ENCODE assay signal across 8 cellular contexts in genomic region chr19:53394974-53395839, GRCh38. TPM values are rescaled to one million over a fixed set of nuclear protein-coding genes. Genes with fewer than 3 reads are reported as not detected.
DNase-seq lines count a peak whose midpoint lies in the region; ATAC-seq and TF ChIP-seq lines count a peak whose summit lies in the region.

Gene ZNF765 (plus strand): TSS chr19:53395149. CDS start chr19:53398016, 2,867 bp downstream.

- peaks cover 19% of the 10 kb centered on the region for H3K4me1 Mint-ChIP-seq in activated T-helper 2 cell treated with anti-CD3 and anti-CD28 coated beads, Interferon-gamma antibody, Interleukin-2, Interleukin-4, amounts not matched to agents 10 μg/mL and 5 μg/mL and 100 μg/mL, durations not matched to agents 14 hours and 24 hours and 36 hours (ENCODE audit: low read depth)
- H3K4me1 Mint-ChIP-seq in nephron, result peaks cover 28% of the 10 kb centered on the region

- H3K27me3 Mint-ChIP-seq in activated T-helper 2 cell treated with anti-CD3 and anti-CD28 coated beads, Interferon-gamma antibody, Interleukin-2, Interleukin-4, amounts not matched to agents 10 μg/mL and 5 μg/mL and 100 μg/mL, durations not matched to agents 14 hours and 24 hours and 36 hours (ENCODE audit: low read depth), result no peaks in the 10 kb centered on the region
- no peaks in the 10 kb centered on the region for H3K27me3 Mint-ChIP-seq in nephron (ENCODE audit: low read depth)

- H3K36me3 Mint-ChIP-seq in activated T-helper 2 cell treated with anti-CD3 and anti-CD28 coated beads, Interferon-gamma antibody, Interleukin-2, Interleukin-4, amounts not matched to agents 10 μg/mL and 5 μg/mL and 100 μg/mL, durations not matched to agents 14 hours and 24 hours and 36 hours (ENCODE audit: low read depth), result peaks cover 49% of the 10 kb centered on the region
- H3K36me3 Mint-ChIP-seq in nephron (ENCODE audit: low read depth), result peaks cover 17% of the 10 kb centered on the region

- TF ChIP-seq CTCF in LNCAP (IDR thresholded peaks at IDR 0.05) (peak; percentile 33; the same call in 1 of the 2 replicates), fibroblast of the aortic adventitia (IDR thresholded peaks at IDR 0.05; ENCODE audit: insufficient read depth, low read length) (peak; percentile 67), nephron (IDR thresholded peaks at IDR 0.05; ENCODE audit: unreplicated experiment in 3 of 3) (peak; percentile 43 to 55 (median 46))

- peaks cover 41% of the 10 kb centered on the region for H3K9me3 Mint-ChIP-seq in activated T-helper 2 cell treated with anti-CD3 and anti-CD28 coated beads, Interferon-gamma antibody, Interleukin-2, Interleukin-4, amounts not matched to agents 10 μg/mL and 5 μg/mL and 100 μg/mL, durations not matched to agents 14 hours and 24 hours and 36 hours
- peaks cover 4% of the 10 kb centered on the region for H3K9me3 Mint-ChIP-seq in nephron

- intact Hi-C loops in activated T-helper 2 cell treated with anti-CD3 and anti-CD28 coated beads, Interferon-gamma antibody, Interleukin-2, Interleukin-4, amounts not matched to agents 10 μg/mL and 5 μg/mL and 100 μg/mL, durations not matched to agents 14 hours and 24 hours and 36 hours (cut with micrococcal nuclease), result loop anchor here (1.0 to 10.0 kb wide), 4 partner anchors 30 to 450 kb away; partner anchors contain the start of genes ZNF525, ZNF761 and ZNF845

- peak; percentile 79 for ATAC-seq in GM21825 (IDR thresholded peaks at IDR 0.05; ENCODE audit: unreplicated experiment)
- ATAC-seq in stimulated activated naive CD8-positive, alpha-beta T cell treated with anti-CD3 and anti-CD28 coated beads, Interleukin-15, Interleukin-2, amounts not matched to agents 100 U/mL and 50 U/mL, for 24 hours, result peak; percentile 97

- peak within 1 kb of the TSS; percentile 78 for H3K4me3 ChIP-seq in fibroblast of the aortic adventitia (ENCODE audit: low read depth, low read length)

- peak within 1 kb of the TSS; percentile 98 for H3K4me3 Mint-ChIP-seq in activated T-helper 2 cell treated with anti-CD3 and anti-CD28 coated beads, Interferon-gamma antibody, Interleukin-2, Interleukin-4, amounts not matched to agents 10 μg/mL and 5 μg/mL and 100 μg/mL, durations not matched to agents 14 hours and 24 hours and 36 hours (ENCODE audit: low read depth)
- peak within 1 kb of the TSS; percentile 89 to 97 (median 90) for H3K4me3 Mint-ChIP-seq in nephron

- peak within 1 kb of the TSS; percentile 83 for H3K27ac Mint-ChIP-seq in activated T-helper 2 cell treated with anti-CD3 and anti-CD28 coated beads, Interferon-gamma antibody, Interleukin-2, Interleukin-4, amounts not matched to agents 10 μg/mL and 5 μg/mL and 100 μg/mL, durations not matched to agents 14 hours and 24 hours and 36 hours
- peak within 1 kb of the TSS; percentile 56 to 95 (median 94) for H3K27ac Mint-ChIP-seq in nephron

- DNase-seq in Daoy (ENCODE audit: low read depth) (peak; percentile 94), RPMI7951 (ENCODE audit: low read depth) (peak; percentile 91), fibroblast of the aortic adventitia (ENCODE audit: low read depth) (peak; percentile 92)
- peak; percentile 91 for DNase-seq in activated T-helper 2 cell treated with anti-CD3 and anti-CD28 coated beads, Interferon-gamma antibody, Interleukin-2, Interleukin-4, amounts not matched to agents 10 μg/mL and 5 μg/mL and 100 μg/mL, durations not matched to agents 14 hours and 24 hours and 36 hours (ENCODE audit: low spot score)
- peak; percentile 97 for DNase-seq in stimulated activated naive CD8-positive, alpha-beta T cell treated with anti-CD3 and anti-CD28 coated beads, Interleukin-15, Interleukin-2, amounts not matched to agents 100 U/mL and 50 U/mL, for 24 hours

RNA-seq across cellular contexts. Expression of gene ZNF765, which starts in this region (rescaled TPM):
- total RNA-seq in Daoy (2014; rRNA removed; shearing (Covaris generic)), result 11.1 and 12.3 TPM in 2 replicates
- total RNA-seq in RPMI7951 (2014; rRNA removed; shearing (Covaris generic)), result 10.1 and 11.8 TPM in 2 replicates
- total RNA-seq in activated T-helper 2 cell treated with anti-CD3 and anti-CD28 coated beads, Interferon-gamma antibody, Interleukin-2, Interleukin-4, amounts not matched to agents 10 μg/mL and 5 μg/mL and 100 μg/mL, durations not matched to agents 14 hours and 24 hours and 36 hours, result 10.5 TPM in 2 replicates
- total RNA-seq in fibroblast of the aortic adventitia (ENCODE audit: low replicate concordance), result 3.9 and 11.5 TPM in 2 replicates

Comparison
In these comparisons a context has a peak if more than half of its experiments do, and no peak if none do; other contexts are left out.
1. Peak in every context shown above with its lines: DNase-seq, ATAC-seq and H3K4me3 ChIP-seq.